2 cellular contexts compared by ENCODE assay signal in the genomic region with DNA sequence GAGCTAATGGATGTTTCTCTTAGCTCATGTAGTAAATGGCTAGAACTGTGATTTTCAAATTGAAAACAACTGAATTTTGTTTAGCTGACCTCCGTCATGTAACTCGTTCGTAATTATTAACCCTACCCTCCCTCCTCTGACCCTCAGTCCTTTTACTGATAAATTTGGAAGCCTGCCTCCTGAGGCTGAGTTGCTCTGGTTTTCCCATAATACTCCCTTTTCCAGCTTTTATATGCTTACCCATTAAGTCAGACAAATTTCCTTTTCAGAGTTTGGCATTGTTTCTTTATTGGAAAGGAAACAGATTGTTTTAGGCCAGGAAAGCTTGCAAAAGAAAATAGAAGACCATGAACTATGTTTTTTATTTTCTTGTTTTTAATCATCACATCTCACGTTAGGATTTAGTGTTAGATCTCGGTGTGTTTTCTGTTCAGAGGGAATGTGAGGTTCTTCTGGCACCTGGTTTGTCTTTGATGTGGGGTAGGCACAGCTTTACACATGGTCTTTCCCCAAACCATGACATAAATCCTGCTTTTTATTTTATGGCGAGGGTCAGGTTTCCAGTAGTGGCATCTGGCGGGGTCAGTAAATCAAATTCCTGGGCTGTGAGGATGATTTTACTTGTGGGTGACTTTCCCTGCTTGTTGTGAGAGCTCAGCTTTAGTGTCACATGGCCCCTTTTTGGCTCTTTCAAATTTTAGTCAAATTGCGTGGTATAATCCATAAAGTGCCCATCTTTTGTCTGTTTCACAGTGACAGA.
A peak's percentile ranks its signal among the peaks of the same experiment; 100 is the strongest.
TF ChIP-seq lines count a peak whose summit lies in the region.

No MANE protein-coding gene starts in this region.

TF ChIP-seq in liver, 16 proteins besides CTCF, POLR2A, EP300 and RAD21:
- peak; percentile 29 for TF ChIP-seq NR2F2 (IDR thresholded peaks at IDR 0.05)
- no peak for TF ChIP-seq JUND (IDR thresholded peaks at IDR 0.05)

TF ChIP-seq in HepG2, 621 proteins besides CTCF, POLR2A, EP300 and RAD21:
- TF ChIP-seq THYN1 (CRISPR knock-in tag; IDR thresholded peaks at IDR 0.05; ENCODE audit: borderline replicate concordance, low read depth): no peak
- TF ChIP-seq IKZF1 (IDR thresholded peaks at IDR 0.05): no peak
- no peak for TF ChIP-seq SMARCE1 (IDR thresholded peaks at IDR 0.05; ENCODE audit: borderline replicate concordance)
- no peak for TF ChIP-seq TCF12 (IDR thresholded peaks at IDR 0.05)
- no peak for TF ChIP-seq TCF12 (CRISPR knock-in tag; IDR thresholded peaks at IDR 0.05)
- no peak for TF ChIP-seq SMYD3 (CRISPR knock-in tag; IDR thresholded peaks at IDR 0.05)
- no peak for TF ChIP-seq NBN (conservative IDR thresholded peaks at IDR 0.05)
- TF ChIP-seq SOX6 (IDR thresholded peaks at IDR 0.05): no peak
- no peak for TF ChIP-seq SOX6 (CRISPR knock-in tag; IDR thresholded peaks at IDR 0.05)
- TF ChIP-seq SNAPC2 (CRISPR knock-in tag; IDR thresholded peaks at IDR 0.05): no peak
- no peak for TF ChIP-seq ATRX (CRISPR knock-in tag; IDR thresholded peaks at IDR 0.05; ENCODE audit: borderline replicate concordance)
- TF ChIP-seq, protein P1, sequence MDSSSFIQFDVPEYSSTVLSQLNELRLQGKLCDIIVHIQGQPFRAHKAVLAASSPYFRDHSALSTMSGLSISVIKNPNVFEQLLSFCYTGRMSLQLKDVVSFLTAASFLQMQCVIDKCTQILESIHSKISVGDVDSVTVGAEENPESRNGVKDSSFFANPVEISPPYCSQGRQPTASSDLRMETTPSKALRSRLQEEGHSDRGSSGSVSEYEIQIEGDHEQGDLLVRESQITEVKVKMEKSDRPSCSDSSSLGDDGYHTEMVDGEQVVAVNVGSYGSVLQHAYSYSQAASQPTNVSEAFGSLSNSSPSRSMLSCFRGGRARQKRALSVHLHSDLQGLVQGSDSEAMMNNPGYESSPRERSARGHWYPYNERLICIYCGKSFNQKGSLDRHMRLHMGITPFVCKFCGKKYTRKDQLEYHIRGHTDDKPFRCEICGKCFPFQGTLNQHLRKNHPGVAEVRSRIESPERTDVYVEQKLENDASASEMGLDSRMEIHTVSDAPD (CRISPR knock-in tag; IDR thresholded peaks at IDR 0.05): no peak
- no peak for TF ChIP-seq SAP130 (CRISPR knock-in tag; IDR thresholded peaks at IDR 0.05; ENCODE audit: low read depth)
- no peak for TF ChIP-seq TOPORS (CRISPR knock-in tag; IDR thresholded peaks at IDR 0.05)
- no peak for TF ChIP-seq CHD4 (IDR thresholded peaks at IDR 0.05; ENCODE audit: borderline replicate concordance, low read length)
- no peak for TF ChIP-seq ZNF510 (CRISPR knock-in tag; IDR thresholded peaks at IDR 0.05; ENCODE audit: low read depth)
- no peak for TF ChIP-seq KMT2B (CRISPR knock-in tag; IDR thresholded peaks at IDR 0.05)
- TF ChIP-seq, protein P2, sequence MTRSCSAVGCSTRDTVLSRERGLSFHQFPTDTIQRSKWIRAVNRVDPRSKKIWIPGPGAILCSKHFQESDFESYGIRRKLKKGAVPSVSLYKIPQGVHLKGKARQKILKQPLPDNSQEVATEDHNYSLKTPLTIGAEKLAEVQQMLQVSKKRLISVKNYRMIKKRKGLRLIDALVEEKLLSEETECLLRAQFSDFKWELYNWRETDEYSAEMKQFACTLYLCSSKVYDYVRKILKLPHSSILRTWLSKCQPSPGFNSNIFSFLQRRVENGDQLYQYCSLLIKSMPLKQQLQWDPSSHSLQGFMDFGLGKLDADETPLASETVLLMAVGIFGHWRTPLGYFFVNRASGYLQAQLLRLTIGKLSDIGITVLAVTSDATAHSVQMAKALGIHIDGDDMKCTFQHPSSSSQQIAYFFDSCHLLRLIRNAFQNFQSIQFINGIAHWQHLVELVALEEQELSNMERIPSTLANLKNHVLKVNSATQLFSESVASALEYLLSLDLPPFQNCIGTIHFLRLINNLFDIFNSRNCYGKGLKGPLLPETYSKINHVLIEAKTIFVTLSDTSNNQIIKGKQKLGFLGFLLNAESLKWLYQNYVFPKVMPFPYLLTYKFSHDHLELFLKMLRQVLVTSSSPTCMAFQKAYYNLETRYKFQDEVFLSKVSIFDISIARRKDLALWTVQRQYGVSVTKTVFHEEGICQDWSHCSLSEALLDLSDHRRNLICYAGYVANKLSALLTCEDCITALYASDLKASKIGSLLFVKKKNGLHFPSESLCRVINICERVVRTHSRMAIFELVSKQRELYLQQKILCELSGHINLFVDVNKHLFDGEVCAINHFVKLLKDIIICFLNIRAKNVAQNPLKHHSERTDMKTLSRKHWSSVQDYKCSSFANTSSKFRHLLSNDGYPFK (CRISPR knock-in tag; IDR thresholded peaks at IDR 0.05; ENCODE audit: borderline replicate concordance): no peak
- no peak for TF ChIP-seq SPEN (CRISPR knock-in tag; IDR thresholded peaks at IDR 0.05; ENCODE audit: low read depth)
- TF ChIP-seq DMAP1 (CRISPR knock-in tag; IDR thresholded peaks at IDR 0.05): no peak
- no peak for TF ChIP-seq ELF1 (CRISPR knock-in tag; IDR thresholded peaks at IDR 0.05)
- TF ChIP-seq TP53 (CRISPR knock-in tag; conservative IDR thresholded peaks at IDR 0.05): no peak
